In the genomic region with DNA sequence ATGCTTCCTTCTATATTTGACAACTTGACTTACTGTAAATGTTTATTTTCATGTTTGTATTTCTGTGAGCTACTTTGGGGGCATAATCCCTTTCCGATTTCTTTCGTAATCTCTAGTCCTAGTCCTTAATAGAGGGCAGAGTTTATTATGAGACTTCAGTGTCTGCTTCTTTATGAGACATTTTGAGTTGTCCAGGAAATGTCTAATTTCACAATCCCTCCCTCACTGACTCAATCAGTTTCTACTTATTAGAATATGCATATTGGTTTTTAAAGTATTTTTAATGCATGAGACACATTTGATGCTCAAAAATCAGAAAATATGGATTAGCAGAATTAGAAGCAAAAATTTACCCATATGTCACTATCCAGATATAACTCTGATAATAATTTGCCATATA, we compare ENCODE assay signal across 19 cellular contexts.
DNase-seq lines count a peak whose midpoint lies in the region; ATAC-seq and TF ChIP-seq lines count a peak whose summit lies in the region.
"Had no signal": no experiment of that assay in that cellular context is flagged by ENCODE, and none has a peak within 500 bp of the region (broad histone marks: within the 10 kb centered on the region; RNA-seq: fewer than 3 reads in every experiment).

No MANE protein-coding gene starts in this region.

- no peak for TF ChIP-seq POLR2A in IMR-90 (IDR thresholded peaks at IDR 0.05; ENCODE audit: low read depth, low read length)

- H3K4me1 Mint-ChIP-seq in activated T-helper 1 cell treated with anti-CD3 and anti-CD28 coated beads, Interleukin-12 subunit alpha, Interleukin-12 subunit beta, Interleukin-2, Interleukin-4 antibody, amounts not matched to agents 30 ng/mL and 10 ng/mL and 1 ng/mL, durations not matched to agents 14 hours and 24 hours and 36 hours (ENCODE audit: low read depth), result no peaks in the 10 kb centered on the region
- peaks cover 0 to 6% (median 2%) of the 10 kb centered on the region in 4 donors for H3K4me1 Mint-ChIP-seq in naive thymus-derived CD8-positive, alpha-beta T cell
- H3K4me1 Mint-ChIP-seq: CD4-positive, alpha-beta memory T cell had no signal

- no peak overlapping the region for H2AK5ac ChIP-seq in IMR-90 (ENCODE audit: low read depth, low read length)

- no peak for TF ChIP-seq RAD21 in IMR-90 (IDR thresholded peaks at IDR 0.05; ENCODE audit: low read length)

- no peaks in the 10 kb centered on the region for H3K36me3 Mint-ChIP-seq in activated T-helper 1 cell treated with anti-CD3 and anti-CD28 coated beads, Interleukin-12 subunit alpha, Interleukin-12 subunit beta, Interleukin-2, Interleukin-4 antibody, amounts not matched to agents 30 ng/mL and 10 ng/mL and 1 ng/mL, durations not matched to agents 14 hours and 24 hours and 36 hours (ENCODE audit: low read depth)
- H3K36me3 Mint-ChIP-seq in naive thymus-derived CD8-positive, alpha-beta T cell, result peaks cover 15 to 44% (median 28%) of the 10 kb centered on the region in 3 donors

- no peak overlapping the region for H3K27ac ChIP-seq in IMR-90 (ENCODE audit: insufficient read depth, low read length)
- H3K27ac ChIP-seq: BLaER1 had no signal

- POLR2A ChIA-PET in IMR-90 (lab: Charles Lee; ENCODE audit: unreplicated experiment), result no interaction called here
- POLR2A ChIA-PET in naive thymus-derived CD8-positive, alpha-beta T cell (lab: Charles Lee), result no interaction called here

- H2BK15ac ChIP-seq in IMR-90 (ENCODE audit: low read depth, low read length), result no peak overlapping the region

- CTCF ChIA-PET in IMR-90 (lab: Yijun Ruan, JAX), result no interaction called here

- in situ Hi-C loops in IMR-90 (cut with MboI; ENCODE audit: low sequenced_read_pairs), result no loop called here

- no peak overlapping the region for H3K18ac ChIP-seq in IMR-90 (ENCODE audit: low read depth, low read length)

- peaks cover 2% of the 10 kb centered on the region; the same call in 1 of the 2 replicates for H3K4me1 ChIP-seq in IMR-90 (ENCODE audit: control insufficient read depth, insufficient read depth, low read length)
- H3K4me1 ChIP-seq: BLaER1, Caco-2 had no signal

- H3K4me2 ChIP-seq in IMR-90 (ENCODE audit: low read depth, low read length), result no peak overlapping the region
- H3K4me2 ChIP-seq: BLaER1 had no signal

- no peak overlapping the region for H2AFZ ChIP-seq in IMR-90 (replicated peaks; ENCODE audit: low read length, poor library complexity)

- H3K4me3 Mint-ChIP-seq in activated T-helper 1 cell treated with anti-CD3 and anti-CD28 coated beads, Interleukin-12 subunit alpha, Interleukin-12 subunit beta, Interleukin-2, Interleukin-4 antibody, amounts not matched to agents 30 ng/mL and 10 ng/mL and 1 ng/mL, durations not matched to agents 14 hours and 24 hours and 36 hours, result no peak overlapping the region
- no peak overlapping the region for H3K4me3 Mint-ChIP-seq in naive thymus-derived CD8-positive, alpha-beta T cell
- H3K4me3 Mint-ChIP-seq: CD4-positive, alpha-beta memory T cell had no signal

- intact Hi-C loops in IMR-90 (cut with micrococcal nuclease), result no loop called here
- intact Hi-C loops in activated T-helper 1 cell treated with anti-CD3 and anti-CD28 coated beads, Interleukin-12 subunit alpha, Interleukin-12 subunit beta, Interleukin-2, Interleukin-4 antibody, amounts not matched to agents 30 ng/mL and 10 ng/mL and 1 ng/mL, durations not matched to agents 14 hours and 24 hours and 36 hours (cut with micrococcal nuclease), result no loop called here

- H2BK20ac ChIP-seq in IMR-90 (ENCODE audit: low read depth, low read length), result no peak overlapping the region

- H3K14ac ChIP-seq in IMR-90 (replicated peaks; ENCODE audit: low read depth, low read length), result no peak overlapping the region

- H3K79me1 ChIP-seq in IMR-90 (ENCODE audit: low read depth in 1 of 2, low read length in 2 of 2), result peaks cover 4 to 7% of the 10 kb centered on the region in 2 experiments; a peak in 2 of 4 replicates

- no peaks in the 10 kb centered on the region for H4K20me1 ChIP-seq in IMR-90 (ENCODE audit: insufficient read depth, low read length)
- H4K20me1 ChIP-seq: BLaER1 had no signal

- TF ChIP-seq CTCF in IMR-90 (conservative IDR thresholded peaks at IDR 0.05; ENCODE audit: low read depth, low read length) (no peak), choroid plexus epithelial cell (conservative IDR thresholded peaks at IDR 0.05; ENCODE audit: low read depth, low read length) (no peak)

- no peak for ATAC-seq in IMR-90 (ENCODE audit: low read depth)
- no peak for ATAC-seq in naive thymus-derived CD8-positive, alpha-beta T cell
- ATAC-seq: K562, PC-3 had no signal

- H3K27me3 ChIP-seq in IMR-90 (ENCODE audit: control insufficient read depth, insufficient read depth, low read length), result no peaks in the 10 kb centered on the region
- H3K27me3 ChIP-seq: BLaER1 had no signal

- no peak overlapping the region for H4K8ac ChIP-seq in IMR-90 (ENCODE audit: low read depth in 2 of 2, low read length in 2 of 2)

- dilution Hi-C loops in IMR-90 (cut with HindIII; ENCODE audit: low sequenced_read_pairs, unreplicated experiment), result no loop called here

- no peaks in the 10 kb centered on the region for H3K27me3 Mint-ChIP-seq in activated T-helper 1 cell treated with anti-CD3 and anti-CD28 coated beads, Interleukin-12 subunit alpha, Interleukin-12 subunit beta, Interleukin-2, Interleukin-4 antibody, amounts not matched to agents 30 ng/mL and 10 ng/mL and 1 ng/mL, durations not matched to agents 14 hours and 24 hours and 36 hours (ENCODE audit: insufficient read depth)
- no peaks in the 10 kb centered on the region for H3K27me3 Mint-ChIP-seq in naive thymus-derived CD8-positive, alpha-beta T cell
- H3K27me3 Mint-ChIP-seq: CD4-positive, alpha-beta memory T cell had no signal

- no peak overlapping the region for H3K4me3 ChIP-seq in IMR-90 (ENCODE audit: insufficient read depth, low read depth, low read length)
- no peak overlapping the region for H3K4me3 ChIP-seq in choroid plexus epithelial cell (ENCODE audit: low read depth, low read length)
- H3K4me3 ChIP-seq: BLaER1, K562 had no signal

- H2BK5ac ChIP-seq in IMR-90 (ENCODE audit: low read depth, low read length, poor library complexity, severe bottlenecking), result no peak overlapping the region

- no peak overlapping the region for H3K9ac ChIP-seq in IMR-90 (ENCODE audit: low read depth, low read length)
- H3K9ac ChIP-seq: BLaER1 had no signal

- peaks cover 9% of the 10 kb centered on the region for H3K9me3 Mint-ChIP-seq in activated T-helper 1 cell treated with anti-CD3 and anti-CD28 coated beads, Interleukin-12 subunit alpha, Interleukin-12 subunit beta, Interleukin-2, Interleukin-4 antibody, amounts not matched to agents 30 ng/mL and 10 ng/mL and 1 ng/mL, durations not matched to agents 14 hours and 24 hours and 36 hours
- H3K9me3 Mint-ChIP-seq in naive thymus-derived CD8-positive, alpha-beta T cell, result peaks cover 0 to 24% (median 11%) of the 10 kb centered on the region in 9 donors

- no peak overlapping the region for H2BK120ac ChIP-seq in IMR-90 (ENCODE audit: low read depth, low read length)

- H3K36me3 ChIP-seq in IMR-90 (ENCODE audit: control insufficient read depth, insufficient read depth, low read length), result no peaks in the 10 kb centered on the region
- H3K36me3 ChIP-seq: BLaER1 had no signal

- H3K9me3 ChIP-seq in IMR-90 (ENCODE audit: control insufficient read depth, insufficient read depth, low read length), result no peaks in the 10 kb centered on the region; the same call in 1 of the 2 replicates
- H3K9me3 ChIP-seq: BLaER1, Caco-2 had no signal

- H3K27ac Mint-ChIP-seq in activated T-helper 1 cell treated with anti-CD3 and anti-CD28 coated beads, Interleukin-12 subunit alpha, Interleukin-12 subunit beta, Interleukin-2, Interleukin-4 antibody, amounts not matched to agents 30 ng/mL and 10 ng/mL and 1 ng/mL, durations not matched to agents 14 hours and 24 hours and 36 hours, result no peak overlapping the region
- no peak overlapping the region for H3K27ac Mint-ChIP-seq in naive thymus-derived CD8-positive, alpha-beta T cell
- H3K27ac Mint-ChIP-seq: CD4-positive, alpha-beta memory T cell had no signal

- BruUV-seq in IMR-90 (replicated peaks; lab: Mats Ljungman, UMichigan), result no TSS peak

- no peak overlapping the region for H3K4ac ChIP-seq in IMR-90 (ENCODE audit: low read depth, low read length)

- no peak overlapping the region for H3K23ac ChIP-seq in IMR-90 (ENCODE audit: low read depth, low read length)

- DNase-seq in ELR (ENCODE audit: low read depth), result peak; percentile 33
- DNase-seq in IMR-90, result peak; percentile 31
- DNase-seq in choroid plexus epithelial cell (ENCODE audit: low read depth), result peak; percentile 40
- DNase-seq in iris pigment epithelial cell (ENCODE audit: low read depth), result peak; percentile 67
- DNase-seq in activated T-helper 1 cell treated with anti-CD3 and anti-CD28 coated beads, Interleukin-12 subunit alpha, Interleukin-12 subunit beta, Interleukin-2, Interleukin-4 antibody, amounts not matched to agents 30 ng/mL and 10 ng/mL and 1 ng/mL, durations not matched to agents 14 hours and 24 hours and 36 hours (ENCODE audit: low spot score), result no peak
- DNase-seq in NCI-H146 (lab: John Stamatoyannopoulos, UW), result no peak
- no peak for DNase-seq in naive thymus-derived CD8-positive, alpha-beta T cell
- DNase-seq: Caco-2; CD4-positive, alpha-beta memory T cell; DND-41; GDM1; MM.1S; NCI-H1694 treated with DMSO at 0.1 percent for 48 hours; NCI-H446; NCI-H526; PC-3; Right ventricle myocardium superior had no signal

- H3K56ac ChIP-seq in IMR-90 (ENCODE audit: extremely low read depth, insufficient read depth, low read length), result no peak overlapping the region

- no CpG with 5 or more reads among the region's 2 CpGs for WGBS in IMR-90 (ENCODE audit: extremely low coverage in 2 of 2, insufficient read length in 1 of 2), 2 experiments

- H4K91ac ChIP-seq in IMR-90 (ENCODE audit: insufficient read depth, low read depth, low read length), result no peak overlapping the region

- H2AK9ac ChIP-seq in IMR-90 (replicated peaks; ENCODE audit: low read depth, low read length, poor library complexity), result no peak overlapping the region

- H4K5ac ChIP-seq in IMR-90 (ENCODE audit: low read depth, low read length), result no peak overlapping the region

- H3K9me1 ChIP-seq in IMR-90 (ENCODE audit: insufficient read depth, low read length), result no peaks in the 10 kb centered on the region

TF ChIP-seq in IMR-90, 13 proteins besides CTCF, POLR2A, EP300 and RAD21:
- TF ChIP-seq CHD1 (IDR thresholded peaks at IDR 0.05; ENCODE audit: low read depth, low read length) (no peak), CEBPB (IDR thresholded peaks at IDR 0.05; ENCODE audit: low read depth, low read length) (peak; percentile 68; the same call in 1 of the 2 replicates)
TF ChIP-seq in IMR-90: peak in this region for 1.

Comparison
In these comparisons a context has a peak if more than half of its experiments do, and no peak if none do; other contexts are left out.
1. DNase-seq: peak in ELR (single experiment), IMR-90 (single experiment), choroid plexus epithelial cell (single experiment) and iris pigment epithelial cell (single experiment); none in activated T-helper 1 cell treated with anti-CD3 and anti-CD28 coated beads, Interleukin-12 subunit alpha, Interleukin-12 subunit beta, Interleukin-2, Interleukin-4 antibody, amounts not matched to agents 30 ng/mL and 10 ng/mL and 1 ng/mL, durations not matched to agents 14 hours and 24 hours and 36 hours (single experiment), NCI-H146 (single experiment) and naive thymus-derived CD8-positive, alpha-beta T cell (0 of 10).